Comparison of ENCODE assay signal across 8 cellular contexts in the genomic region with DNA sequence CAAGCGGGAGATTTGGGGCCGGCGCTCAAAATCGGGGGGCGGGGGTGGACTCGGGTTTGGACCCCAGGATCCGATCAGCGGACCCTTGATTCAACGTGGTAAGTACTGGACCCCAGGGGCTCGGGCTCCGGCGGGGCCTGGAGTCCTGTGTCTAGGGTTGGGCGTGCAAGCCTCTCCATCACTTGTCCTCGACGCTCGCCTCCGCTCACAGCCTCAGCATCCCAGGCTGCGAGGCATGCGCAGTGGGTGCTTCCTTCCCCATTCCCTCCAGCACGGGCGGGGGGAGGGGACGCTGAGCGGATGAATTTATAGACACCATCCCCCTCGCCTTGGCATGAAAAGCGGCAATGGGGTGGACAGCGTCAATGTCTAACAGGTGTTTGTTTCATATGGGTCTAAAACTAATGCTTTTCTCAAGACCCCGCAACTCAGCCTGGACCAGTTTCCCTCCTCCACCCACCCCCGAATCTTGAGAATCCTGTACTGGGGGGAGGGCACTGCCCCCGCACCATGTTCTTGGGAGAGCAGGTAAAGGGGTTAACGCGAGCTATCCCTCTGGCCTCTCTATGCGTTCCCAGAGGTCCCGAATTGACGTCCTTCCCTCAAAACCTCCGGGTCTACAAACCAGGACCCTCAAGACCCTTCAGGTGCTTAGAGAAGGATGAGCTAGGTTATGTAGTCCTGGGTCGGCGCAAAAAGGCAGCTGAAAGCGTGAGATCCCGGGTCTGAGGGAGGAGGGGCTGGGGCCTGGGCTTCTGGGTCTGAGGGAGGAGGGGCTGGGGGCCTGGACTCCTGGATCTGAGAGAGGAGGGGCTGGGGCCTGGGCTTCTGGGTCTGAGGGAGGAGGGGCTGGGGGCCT. TPM values are rescaled to one million over a fixed set of nuclear protein-coding genes. Genes with fewer than 3 reads are reported as not detected.
DNase-seq lines count a peak whose midpoint lies in the region; ATAC-seq, FAIRE-seq and TF ChIP-seq lines count a peak whose summit lies in the region.

No MANE protein-coding gene starts in this region.

- DNase-seq in DMS153 (lab: John Stamatoyannopoulos, UW) (peak; percentile 63), NCI-H1930 (lab: John Stamatoyannopoulos, UW) (peak; percentile 80 to 83), non-pigmented ciliary epithelial cell (ENCODE audit: low read depth) (peak; percentile 48), GM19240 (ENCODE audit: insufficient read length, low spot score) (no peak), GM19239 (ENCODE audit: insufficient read length, low spot score) (no peak)

- H3K4me3 Mint-ChIP-seq in activated naive CD4-positive, alpha-beta T cell treated with anti-CD3 and anti-CD28 coated beads, Interleukin-2, amount 50 U/mL, for 24 hours, result peak overlapping the region; percentile 82

- TF ChIP-seq POLR2A in gastroesophageal sphincter (IDR thresholded peaks at IDR 0.05), result no peak

- no peak for TF ChIP-seq EP300 in gastroesophageal sphincter (IDR thresholded peaks at IDR 0.05)

- H3K27me3 ChIP-seq in gastroesophageal sphincter, result peaks cover 37% of the 10 kb centered on the region

- H3K9me3 Mint-ChIP-seq in activated naive CD4-positive, alpha-beta T cell treated with anti-CD3 and anti-CD28 coated beads, Interleukin-2, amount 50 U/mL, for 24 hours, result no peaks in the 10 kb centered on the region

- no peaks in the 10 kb centered on the region for H3K9me3 ChIP-seq in gastroesophageal sphincter

- peaks cover 6% of the 10 kb centered on the region for H3K27me3 Mint-ChIP-seq in activated naive CD4-positive, alpha-beta T cell treated with anti-CD3 and anti-CD28 coated beads, Interleukin-2, amount 50 U/mL, for 24 hours

- H3K36me3 Mint-ChIP-seq in activated naive CD4-positive, alpha-beta T cell treated with anti-CD3 and anti-CD28 coated beads, Interleukin-2, amount 50 U/mL, for 24 hours, result peaks cover 3% of the 10 kb centered on the region

- H3K4me3 ChIP-seq in gastroesophageal sphincter, result peak overlapping the region; percentile 25 to 52

- peak overlapping the region; percentile 89 for H3K27ac Mint-ChIP-seq in activated naive CD4-positive, alpha-beta T cell treated with anti-CD3 and anti-CD28 coated beads, Interleukin-2, amount 50 U/mL, for 24 hours

- peaks cover 0 to 37% (median 24%) of the 10 kb centered on the region in 3 donors for H3K4me1 ChIP-seq in gastroesophageal sphincter

- ATAC-seq in gastroesophageal sphincter, result peak; percentile 48
- no peak for ATAC-seq in GM21390 (IDR thresholded peaks at IDR 0.05; ENCODE audit: unreplicated experiment)

- H3K4me1 Mint-ChIP-seq in activated naive CD4-positive, alpha-beta T cell treated with anti-CD3 and anti-CD28 coated beads, Interleukin-2, amount 50 U/mL, for 24 hours, result peaks cover 28% of the 10 kb centered on the region

- WGBS in gastroesophageal sphincter (ENCODE audit: low coverage in 1 of 2), 2 donors, result 5% methylated on average over 5 to 8 of the region's 39 CpGs

- TF ChIP-seq CTCF in gastroesophageal sphincter (IDR thresholded peaks at IDR 0.05), result no peak

- peaks cover 0 to 23% of the 10 kb centered on the region in 2 donors for H3K36me3 ChIP-seq in gastroesophageal sphincter

- no peak for FAIRE-seq in GM19239 (lab: Jason Lieb, UNC)

- peak overlapping the region in 3 of 4 donors; percentile 46 to 72 (median 71) for H3K27ac ChIP-seq in gastroesophageal sphincter

RNA-seq across cellular contexts. Expression of a gene that starts 0.6 kb away (rescaled TPM):
- total RNA-seq in gastroesophageal sphincter, result 1 to 10 TPM; 2.0 to 3.0 (median 2.6) TPM

RNA-seq across cellular contexts. Expression of a gene that starts 2.1 kb away (rescaled TPM):
- total RNA-seq in gastroesophageal sphincter, result 1 to 10 TPM in 3 of 4 donors, not detected in 1; 1.3 to 4.1 (median 1.5) TPM

RNA-seq across cellular contexts. Expression of a gene that starts 14.4 kb away (rescaled TPM):
- total RNA-seq in gastroesophageal sphincter, result 100 to 1,000 TPM; 137 to 152 (median 146) TPM

RNA-seq across cellular contexts. Expression of a gene that starts 25.7 kb away (rescaled TPM):
- total RNA-seq in gastroesophageal sphincter, result 1 to 10 TPM; 3.3 to 7.9 (median 6.4) TPM

RNA-seq across cellular contexts. Expression of a gene that starts 25.8 kb away (rescaled TPM):
- total RNA-seq in gastroesophageal sphincter, result 10 to 100 TPM; 29.2 to 68.6 (median 39.9) TPM

Comparison
In these comparisons a context has a peak if more than half of its experiments do, and no peak if none do; other contexts are left out.
1. DNase-seq: peak in DMS153 (single experiment), NCI-H1930 (2 of 2) and non-pigmented ciliary epithelial cell (single experiment); none in GM19240 (single experiment) and GM19239 (single experiment).